8 cellular contexts compared by ENCODE assay signal in the genomic region with DNA sequence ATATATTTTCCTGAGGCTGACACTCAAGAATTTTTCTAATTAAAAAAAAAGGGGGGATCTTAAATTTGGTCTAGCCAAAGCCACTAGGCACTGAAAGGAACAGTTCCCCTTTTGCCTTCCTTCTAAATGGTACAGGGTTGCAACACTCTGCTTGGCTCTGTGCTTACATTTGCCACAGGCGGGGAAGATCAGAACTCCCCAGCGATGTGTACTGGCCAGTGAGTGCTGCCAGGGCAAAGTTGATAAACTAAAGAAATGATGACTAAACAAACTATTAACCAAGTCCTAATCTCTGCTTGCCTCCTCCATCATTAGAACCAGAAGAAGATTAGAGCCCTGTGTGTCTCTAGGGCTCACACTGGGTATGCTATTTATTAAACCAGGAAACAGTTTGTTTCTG.
DNase-seq lines count a peak whose midpoint lies in the region; ATAC-seq and TF ChIP-seq lines count a peak whose summit lies in the region.

No MANE protein-coding gene starts in this region.

- peak overlapping the region; percentile 25 for H3K27ac Mint-ChIP-seq in stimulated activated memory B cell treated with anti-CD40 and anti-IgM and Interleukin-4, amounts not matched to agents 10 μg/mL and 1 μg/mL and 100 μg/mL, for 72 hours
- H3K27ac Mint-ChIP-seq in endothelial cell (ENCODE audit: unreplicated experiment), result no peak overlapping the region

- H3K4me1 Mint-ChIP-seq in stimulated activated memory B cell treated with anti-CD40 and anti-IgM and Interleukin-4, amounts not matched to agents 10 μg/mL and 1 μg/mL and 100 μg/mL, for 72 hours, result peaks cover 26% of the 10 kb centered on the region
- H3K4me1 Mint-ChIP-seq in endothelial cell (ENCODE audit: unreplicated experiment), result peaks cover 10% of the 10 kb centered on the region

- no peaks in the 10 kb centered on the region for H3K9me3 Mint-ChIP-seq in stimulated activated memory B cell treated with anti-CD40 and anti-IgM and Interleukin-4, amounts not matched to agents 10 μg/mL and 1 μg/mL and 100 μg/mL, for 72 hours
- no peaks in the 10 kb centered on the region for H3K9me3 Mint-ChIP-seq in endothelial cell (ENCODE audit: unreplicated experiment)

- no peak overlapping the region for H3K4me3 ChIP-seq in H7 (ENCODE audit: insufficient read depth, low read depth, low read length)

- no peaks in the 10 kb centered on the region for H3K27me3 ChIP-seq in H7 (ENCODE audit: control insufficient read depth, insufficient read depth, low read length)

- H3K27me3 Mint-ChIP-seq in stimulated activated memory B cell treated with anti-CD40 and anti-IgM and Interleukin-4, amounts not matched to agents 10 μg/mL and 1 μg/mL and 100 μg/mL, for 72 hours, result no peaks in the 10 kb centered on the region
- H3K27me3 Mint-ChIP-seq in endothelial cell (ENCODE audit: unreplicated experiment), result peaks cover 2% of the 10 kb centered on the region

- no peaks in the 10 kb centered on the region for H3K36me3 ChIP-seq in H7 (replicated peaks; ENCODE audit: control insufficient read depth, insufficient read depth, low read length)

- ATAC-seq in GM19467 (IDR thresholded peaks at IDR 0.05; ENCODE audit: unreplicated experiment) (peak; percentile 68), HG03097 (IDR thresholded peaks at IDR 0.05; ENCODE audit: low FRiP score, unreplicated experiment) (peak; percentile 73)
- peak; percentile 93 for ATAC-seq in stimulated activated memory B cell treated with anti-CD40 and anti-IgM and Interleukin-4, amounts not matched to agents 10 μg/mL and 1 μg/mL and 100 μg/mL, for 72 hours

- no peaks in the 10 kb centered on the region for H3K36me3 Mint-ChIP-seq in stimulated activated memory B cell treated with anti-CD40 and anti-IgM and Interleukin-4, amounts not matched to agents 10 μg/mL and 1 μg/mL and 100 μg/mL, for 72 hours
- H3K36me3 Mint-ChIP-seq in endothelial cell (ENCODE audit: low read depth, unreplicated experiment), result no peaks in the 10 kb centered on the region

- TF ChIP-seq CTCF in endothelial cell (IDR thresholded peaks at IDR 0.05; ENCODE audit: unreplicated experiment), result no peak

- no peak overlapping the region for H3K4me3 Mint-ChIP-seq in stimulated activated memory B cell treated with anti-CD40 and anti-IgM and Interleukin-4, amounts not matched to agents 10 μg/mL and 1 μg/mL and 100 μg/mL, for 72 hours
- no peak overlapping the region for H3K4me3 Mint-ChIP-seq in endothelial cell (ENCODE audit: unreplicated experiment)

- peak; percentile 14 for DNase-seq in UCSD-AML1 (lab: John Stamatoyannopoulos, UW; ENCODE audit: unreplicated experiment)
- DNase-seq in hepatic stellate cell (ENCODE audit: low spot score), result no peak
- no peak for DNase-seq in endothelial cell (ENCODE audit: low spot score)
- no peak for DNase-seq in H7
- DNase-seq in NCI-H1092 treated with DMSO at 0.1 percent for 48 hours (lab: John Stamatoyannopoulos, UW), result no peak
